8 cellular contexts compared by ENCODE assay signal in the genomic region with DNA sequence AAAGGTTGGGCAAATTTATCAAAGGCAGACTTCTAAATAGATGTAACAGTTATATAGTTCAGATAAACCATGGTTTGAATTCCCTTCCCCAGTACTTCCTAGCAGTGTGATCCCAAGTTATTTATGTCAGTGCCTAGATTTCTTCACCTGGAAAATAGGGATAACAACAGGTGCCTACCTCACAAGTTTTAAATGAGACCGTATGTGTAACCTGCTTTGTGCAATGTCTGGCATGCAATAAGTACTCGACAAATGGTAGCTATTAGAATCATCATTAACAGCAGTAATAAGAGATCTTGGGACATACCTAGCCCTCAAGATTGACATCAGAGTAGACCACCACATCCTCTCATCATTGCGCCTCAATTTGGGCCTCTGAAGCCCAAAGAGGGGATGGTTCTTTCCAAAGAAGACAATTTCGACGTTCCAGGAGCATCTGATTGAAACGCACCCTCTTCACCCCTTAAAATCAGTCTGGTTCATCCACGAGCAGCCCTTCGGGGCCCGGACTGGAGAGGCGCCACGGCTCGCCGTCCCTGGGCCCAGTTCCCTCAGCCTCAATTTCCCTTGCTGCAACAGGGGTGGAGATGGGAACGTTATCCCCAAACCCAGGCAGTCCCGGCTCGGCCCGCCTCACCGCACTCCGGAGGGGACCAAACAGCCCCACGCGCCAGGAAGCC. TPM values are rescaled to one million over a fixed set of nuclear protein-coding genes. Genes with fewer than 3 reads are reported as not detected.
DNase-seq lines count a peak whose midpoint lies in the region; ATAC-seq and TF ChIP-seq lines count a peak whose summit lies in the region.

No MANE protein-coding gene starts in this region.

- under 1% methylated on average over 17 of the region's 21 CpGs for WGBS in esophagus muscularis mucosa

- no peak for TF ChIP-seq EP300 in esophagus muscularis mucosa (IDR thresholded peaks at IDR 0.05)

- no peaks in the 10 kb centered on the region for H3K27me3 ChIP-seq in SJCRH30
- H3K27me3 ChIP-seq in esophagus muscularis mucosa = no peaks in the 10 kb centered on the region
- no peaks in the 10 kb centered on the region for H3K27me3 ChIP-seq in parathyroid adenoma (ENCODE audit: control insufficient read depth, insufficient read depth, low read length)

- TF ChIP-seq POLR2A in esophagus muscularis mucosa (IDR thresholded peaks at IDR 0.05; ENCODE audit: low read depth) = no peak

- ATAC-seq in HG02852 (IDR thresholded peaks at IDR 0.05; ENCODE audit: unreplicated experiment) (peak; percentile 30), HG03139 (IDR thresholded peaks at IDR 0.05; ENCODE audit: unreplicated experiment) (no peak)

- H3K4me3 ChIP-seq in SJCRH30 (peak overlapping the region; percentile 95), esophagus muscularis mucosa (peak overlapping the region; percentile 81 to 94 (median 88)), parathyroid adenoma (ENCODE audit: low read depth, low read length) (peak overlapping the region; percentile 87)

- TF ChIP-seq CTCF in esophagus muscularis mucosa (IDR thresholded peaks at IDR 0.05) (no peak), parathyroid adenoma (IDR thresholded peaks at IDR 0.05) (no peak)

- peak overlapping the region; percentile 72 for H3K4me2 ChIP-seq in parathyroid adenoma (ENCODE audit: low read length)

- peak overlapping the region; percentile 17 for H3K9ac ChIP-seq in parathyroid adenoma

- peaks cover 7% of the 10 kb centered on the region for H3K4me1 ChIP-seq in SJCRH30
- H3K4me1 ChIP-seq in esophagus muscularis mucosa = peaks cover 14 to 33% (median 30%) of the 10 kb centered on the region in 4 donors
- H3K4me1 ChIP-seq in parathyroid adenoma = peaks cover 2% of the 10 kb centered on the region

- intact Hi-C loops in esophagus muscularis mucosa (cut with DNase I) = loop anchor here (5.0 kb wide), 2 partner anchors 49 to 81 kb away; a partner anchor contains a TSS

- peak; percentile 19 for DNase-seq in NCI-H1694 treated with DMSO at 0.1 percent for 48 hours (lab: John Stamatoyannopoulos, UW)
- DNase-seq in NCI-H1694 (lab: John Stamatoyannopoulos, UW) = no peak
- no peak for DNase-seq in SJCRH30
- peak; percentile 93 for DNase-seq in esophagus muscularis mucosa (ENCODE audit: extremely low spot score)
- DNase-seq in NCI-H774 (lab: John Stamatoyannopoulos, UW) = no peak

- H3K27ac ChIP-seq in SJCRH30 (peak overlapping the region; percentile 75), esophagus muscularis mucosa (replicated peaks in 1 of 4) (peak overlapping the region; percentile 91 to 95 (median 94)), parathyroid adenoma (peak overlapping the region; percentile 45)

- H3K9me3 ChIP-seq in SJCRH30 (replicated peaks) (no peaks in the 10 kb centered on the region), esophagus muscularis mucosa (no peaks in the 10 kb centered on the region), parathyroid adenoma (ENCODE audit: control insufficient read depth, low read length) (no peaks in the 10 kb centered on the region)

- H2AFZ ChIP-seq in parathyroid adenoma = peak overlapping the region; percentile 98

- peaks cover 5% of the 10 kb centered on the region for H3K79me2 ChIP-seq in parathyroid adenoma

- no peaks in the 10 kb centered on the region; the same call in none of the 2 replicates for H3K36me3 ChIP-seq in SJCRH30
- H3K36me3 ChIP-seq in esophagus muscularis mucosa = peaks cover 0 to 5% (median 3%) of the 10 kb centered on the region in 4 donors
- H3K36me3 ChIP-seq in parathyroid adenoma (ENCODE audit: control insufficient read depth, insufficient read depth, low read length) = no peaks in the 10 kb centered on the region

RNA-seq across cellular contexts. Expression of a gene that starts 0.5 kb away (rescaled TPM):
- total RNA-seq in SJCRH30 (2014; rRNA removed; shearing (Covaris generic)) = 73.2 and 74.0 TPM in 2 replicates
- total RNA-seq in esophagus muscularis mucosa = 10 to 100 TPM; 34.0 to 58.0 (median 50.5) TPM

RNA-seq across cellular contexts. Expression of a gene that starts 0.6 kb away (rescaled TPM):
- total RNA-seq in SJCRH30 (2014; rRNA removed; shearing (Covaris generic)) = 24.9 and 32.1 TPM in 2 replicates
- 10 to 100 TPM; 11.5 to 23.7 (median 17.7) TPM for total RNA-seq in esophagus muscularis mucosa

RNA-seq across cellular contexts. Expression of a gene that starts 30.3 kb away (rescaled TPM):
- not detected in 2 replicates for total RNA-seq in SJCRH30 (2014; rRNA removed; shearing (Covaris generic))
- not detected for total RNA-seq in esophagus muscularis mucosa

Comparison
In these comparisons a context has a peak if more than half of its experiments do, and no peak if none do; other contexts are left out.
1. DNase-seq: peak in NCI-H1694 treated with DMSO at 0.1 percent for 48 hours (single experiment) and esophagus muscularis mucosa (single experiment); none in NCI-H1694 (single experiment), SJCRH30 (0 of 2) and NCI-H774 (single experiment).
2. Peak in every context shown above with its lines, with median percentiles within 50 percentile points of each other: H3K27ac ChIP-seq and H3K4me3 ChIP-seq.